In the genomic region with DNA sequence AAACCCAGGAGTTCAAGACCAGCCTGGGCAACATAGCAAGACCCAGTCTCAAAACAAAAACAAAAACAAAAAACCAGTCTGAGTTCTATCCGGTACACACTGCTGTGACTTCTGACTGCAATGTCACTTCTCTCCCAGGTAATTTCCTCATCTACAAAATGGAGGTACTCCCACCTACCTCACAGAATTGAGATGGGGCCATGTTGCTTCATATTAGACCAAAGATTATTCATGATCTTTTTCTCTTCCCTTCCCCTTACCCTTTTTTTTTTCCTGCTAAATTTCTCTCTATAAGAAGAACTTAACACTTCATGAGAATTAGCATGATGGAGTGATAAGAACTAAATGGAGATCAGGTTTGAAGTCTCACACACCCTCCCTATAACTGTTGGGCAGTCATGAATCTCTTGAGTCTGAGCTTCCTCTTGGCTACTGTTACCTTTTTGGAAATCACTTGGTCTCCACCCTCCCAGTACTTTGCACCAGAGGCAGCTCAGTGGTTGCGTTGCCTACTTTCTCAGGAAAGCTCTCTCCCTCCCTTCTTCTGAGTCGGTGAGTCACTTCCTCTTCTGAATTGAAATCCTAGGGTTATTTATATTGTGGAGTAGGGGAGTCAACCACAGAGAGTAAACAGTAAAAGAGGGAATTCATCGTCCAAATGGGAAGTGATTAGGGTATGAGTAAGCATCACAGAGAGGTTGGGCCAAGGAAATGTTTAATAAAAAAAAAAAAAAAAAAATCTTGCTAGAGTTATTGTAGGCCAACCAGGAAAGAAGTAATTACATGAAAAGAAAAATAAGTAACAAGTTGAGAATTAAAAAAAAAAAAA, we compare ENCODE assay signal across 8 cellular contexts. TPM values are rescaled to one million over a fixed set of nuclear protein-coding genes. Genes with fewer than 3 reads are reported as not detected.
DNase-seq lines count a peak whose midpoint lies in the region; ATAC-seq and TF ChIP-seq lines count a peak whose summit lies in the region.

No MANE protein-coding gene starts in this region.

- H3K4me2 ChIP-seq in PC-9: peak overlapping the region; percentile 50

- H3K27ac Mint-ChIP-seq in effector memory CD8-positive, alpha-beta T cell: peak overlapping the region; percentile 19 to 79
- no peak overlapping the region for H3K27ac Mint-ChIP-seq in nephron progenitor cell

- no peak overlapping the region for H2AFZ ChIP-seq in PC-9

- peaks cover 53% of the 10 kb centered on the region for H3K4me1 ChIP-seq in PC-9 (replicated peaks; ENCODE audit: insufficient read depth)
- peaks cover 5% of the 10 kb centered on the region for H3K4me1 ChIP-seq in mesodermal cell (ENCODE audit: control insufficient read depth, insufficient read depth, low read length, poor library complexity, severe bottlenecking)

- peaks cover 9 to 11% of the 10 kb centered on the region in 2 donors for H3K4me1 Mint-ChIP-seq in effector memory CD8-positive, alpha-beta T cell (ENCODE audit: low read depth in 2 of 2)
- H3K4me1 Mint-ChIP-seq in nephron progenitor cell: peaks cover 4% of the 10 kb centered on the region

- no peaks in the 10 kb centered on the region for H3K27me3 ChIP-seq in PC-9 (ENCODE audit: insufficient read depth, low read depth)

- H3K36me3 ChIP-seq in PC-9 (ENCODE audit: low read depth) (peaks cover 40% of the 10 kb centered on the region), mesodermal cell (ENCODE audit: control insufficient read depth, insufficient read depth, low read length) (no peaks in the 10 kb centered on the region)

- H3K9me2 ChIP-seq in PC-9 (ENCODE audit: insufficient read depth): no peaks in the 10 kb centered on the region

- H3K79me2 ChIP-seq in PC-9 (ENCODE audit: low read depth): no peaks in the 10 kb centered on the region

- ATAC-seq in Right ventricle myocardium inferior (peak; percentile 88), GM21423 (IDR thresholded peaks at IDR 0.05; ENCODE audit: unreplicated experiment) (no peak), GM21717 (IDR thresholded peaks at IDR 0.05; ENCODE audit: unreplicated experiment) (no peak)
- no peak for ATAC-seq in effector memory CD8-positive, alpha-beta T cell (replicated peaks)

- BruUV-seq in PC-9 (replicated peaks; lab: Mats Ljungman, UMichigan): no TSS peak

- H3K9me3 ChIP-seq in PC-9 (ENCODE audit: insufficient read depth, low read depth) (peaks cover 3% of the 10 kb centered on the region; the same call in 1 of the 2 replicates), mesodermal cell (ENCODE audit: control insufficient read depth, low read length) (no peaks in the 10 kb centered on the region)

- DNase-seq in Right ventricle myocardium inferior (ENCODE audit: missing footprints): no peak
- no peak for DNase-seq in cardiac septum (ENCODE audit: low spot score)
- DNase-seq in PC-9: peak; percentile 75 to 100
- no peak for DNase-seq in effector memory CD8-positive, alpha-beta T cell
- no peak for DNase-seq in nephron progenitor cell

- H4K20me1 ChIP-seq in PC-9 (ENCODE audit: insufficient read depth): no peaks in the 10 kb centered on the region

- H3K4me3 Mint-ChIP-seq in effector memory CD8-positive, alpha-beta T cell: no peak overlapping the region
- H3K4me3 Mint-ChIP-seq in nephron progenitor cell: no peak overlapping the region

- peak overlapping the region; percentile 84 for H3K27ac ChIP-seq in PC-9
- H3K27ac ChIP-seq in mesodermal cell (ENCODE audit: low read depth, low read length, severe bottlenecking): peak overlapping the region; percentile 63

- intact Hi-C loops in Right ventricle myocardium inferior (cut with DNase I) (no loop called here), cardiac septum (cut with DNase I) (no loop called here), PC-9 (cut with micrococcal nuclease; ENCODE audit: unreplicated experiment) (loop anchor here (1.0 to 2.0 kb wide), 4 partner anchors 15 to 67 kb away; no protein-coding TSS in a partner anchor)

- WGBS in mesodermal cell (ENCODE audit: insufficient coverage in 2 of 2), 2 experiments: 50 to 52% methylated on average over 2 of the region's 4 CpGs

- H3K4me3 ChIP-seq in PC-9 (peak overlapping the region; percentile 3; the same call in 1 of the 2 replicates), mesodermal cell (ENCODE audit: extremely low read depth, insufficient read depth, low read length, poor library complexity, severe bottlenecking) (no peak overlapping the region)

- H3F3A ChIP-seq in PC-9 (ENCODE audit: insufficient read depth, low read depth): peaks cover 34% of the 10 kb centered on the region

- H3K36me3 Mint-ChIP-seq in effector memory CD8-positive, alpha-beta T cell (ENCODE audit: insufficient read depth): peaks cover 46% of the 10 kb centered on the region
- no peaks in the 10 kb centered on the region for H3K36me3 Mint-ChIP-seq in nephron progenitor cell (ENCODE audit: low read depth)

- POLR2A ChIA-PET in PC-9 (lab: Charles Lee; ENCODE audit: unreplicated experiment): interaction anchor here (0.6 to 1.0 kb wide), 3 partner anchors 60 to 182 kb away, joined by 3 to 16 read pairs (median 3); a partner anchor contains a TSS

- CTCF ChIA-PET in PC-9 (lab: Charles Lee): interaction anchor here (0.7 to 1.2 kb wide), 3 partner anchors 34 to 182 kb away, joined by 5 to 14 read pairs (median 9); a partner anchor contains a TSS

- no peaks in the 10 kb centered on the region for H3K27me3 Mint-ChIP-seq in effector memory CD8-positive, alpha-beta T cell
- peaks cover 3% of the 10 kb centered on the region for H3K27me3 Mint-ChIP-seq in nephron progenitor cell (ENCODE audit: low read depth, poor library complexity)

- H3K9me3 Mint-ChIP-seq in effector memory CD8-positive, alpha-beta T cell: no peaks in the 10 kb centered on the region
- H3K9me3 Mint-ChIP-seq in nephron progenitor cell: no peaks in the 10 kb centered on the region

- TF ChIP-seq CTCF in PC-9 (conservative IDR thresholded peaks at IDR 0.05): no peak
- TF ChIP-seq CTCF in nephron progenitor cell (IDR thresholded peaks at IDR 0.05): no peak

RNA-seq across cellular contexts. Expression of a gene that starts 59.9 kb away (rescaled TPM):
- total RNA-seq in Right ventricle myocardium inferior (3.2 TPM), cardiac septum (1.5 TPM), PC-9 (2021) (27.5 and 33.7 TPM in 2 replicates)
- 0.66 TPM for polyA plus RNA-seq in mesodermal cell (2013, experiment 1 of 2)
- polyA plus RNA-seq in mesodermal cell (2013, experiment 2 of 2): 0.66 TPM

Comparison
In these comparisons a context has a peak if more than half of its experiments do, and no peak if none do; other contexts are left out.
1. DNase-seq: peak in PC-9 (2 of 2); none in Right ventricle myocardium inferior (single experiment), cardiac septum (single experiment), effector memory CD8-positive, alpha-beta T cell (0 of 3) and nephron progenitor cell (single experiment).